Comparison of ENCODE assay signal across 25 cellular contexts in the genomic region with DNA sequence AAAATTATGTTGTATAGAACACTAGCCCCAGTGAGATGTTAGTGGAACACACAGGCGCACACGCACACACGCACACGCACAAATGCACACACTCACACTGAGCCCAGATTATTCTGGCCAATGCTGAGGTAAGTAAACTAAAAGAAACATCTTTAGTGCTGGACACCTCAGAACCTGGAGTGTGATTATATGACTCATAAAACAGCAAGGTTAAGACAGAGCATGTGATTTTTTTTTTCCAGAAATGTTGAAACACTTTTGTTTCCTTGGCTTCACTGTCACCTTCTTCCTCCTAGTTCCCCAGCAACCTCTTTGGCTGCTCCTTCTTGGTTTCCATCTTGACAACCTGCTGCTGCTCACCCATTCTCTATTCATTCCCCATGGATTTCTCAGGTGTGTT.
DNase-seq lines count a peak whose midpoint lies in the region; ATAC-seq and TF ChIP-seq lines count a peak whose summit lies in the region.
"Had no signal": no experiment of that assay in that cellular context is flagged by ENCODE, and none has a peak within 500 bp of the region (broad histone marks: within the 10 kb centered on the region; RNA-seq: fewer than 3 reads in every experiment).

No MANE protein-coding gene starts in this region.

- H3K27ac ChIP-seq in RWPE1 (no peak overlapping the region), heart left ventricle (no peak overlapping the region)
- H3K27ac ChIP-seq: KMS-11, Peyer's patch had no signal

- no peaks in the 10 kb centered on the region for H3K9me3 ChIP-seq in heart left ventricle
- H3K9me3 ChIP-seq: BE2C, Caco-2, Peyer's patch, SK-N-SH had no signal

- no peak overlapping the region for H3K27ac Mint-ChIP-seq in activated naive CD4-positive, alpha-beta T cell treated with anti-CD3 and anti-CD28 coated beads, Interleukin-2, amount 10 ng/mL, durations not matched to agents 7 days and 5 days
- H3K27ac Mint-ChIP-seq: CD4-positive, CD25-positive, alpha-beta regulatory T cell had no signal

- CTCF ChIA-PET in RWPE1 (lab: Yijun Ruan, JAX): no interaction called here
- CTCF ChIA-PET in activated naive CD4-positive, alpha-beta T cell treated with anti-CD3 and anti-CD28 coated beads, Interleukin-2, amount 10 ng/mL, durations not matched to agents 7 days and 5 days (lab: Charles Lee): no interaction called here

- TF ChIP-seq CTCF in RWPE1 (conservative IDR thresholded peaks at IDR 0.05; ENCODE audit: low read depth): no peak
- TF ChIP-seq CTCF in heart left ventricle (IDR thresholded peaks at IDR 0.05): no peak

- H3K4me3 Mint-ChIP-seq in activated naive CD4-positive, alpha-beta T cell treated with anti-CD3 and anti-CD28 coated beads, Interleukin-2, amount 10 ng/mL, durations not matched to agents 7 days and 5 days: no peak overlapping the region
- H3K4me3 Mint-ChIP-seq: CD4-positive, CD25-positive, alpha-beta regulatory T cell had no signal

- POLR2A ChIA-PET in RWPE1 (lab: Yijun Ruan, JAX; ENCODE audit: low non-redundant PET): no interaction called here

- no peaks in the 10 kb centered on the region for H3K36me3 ChIP-seq in heart left ventricle
- H3K36me3 ChIP-seq: BE2C, Peyer's patch had no signal

- ATAC-seq in heart left ventricle: no peak

- TF ChIP-seq POLR2A in heart left ventricle (IDR thresholded peaks at IDR 0.05): no peak

- H3K4me1 Mint-ChIP-seq in activated naive CD4-positive, alpha-beta T cell treated with anti-CD3 and anti-CD28 coated beads, Interleukin-2, amount 10 ng/mL, durations not matched to agents 7 days and 5 days: no peaks in the 10 kb centered on the region
- H3K4me1 Mint-ChIP-seq: CD4-positive, CD25-positive, alpha-beta regulatory T cell had no signal

- DNase-seq in A172 (ENCODE audit: low spot score): peak; percentile 45
- DNase-seq in HPDE6-E6E7 (ENCODE audit: extremely low spot score): peak; percentile 4
- DNase-seq in RWPE1 (ENCODE audit: low spot score): peak; percentile 3
- DNase-seq in glomerular visceral epithelial cell (ENCODE audit: extremely low spot score): peak; percentile 43
- DNase-seq in germinal center (ENCODE audit: low spot score): no peak
- no peak for DNase-seq in stimulated activated CD4-positive, alpha-beta T cell treated with anti-CD3 and anti-CD28 coated beads, Interleukin-15, amount 100 ng/mL, for 24 hours
- DNase-seq in activated naive CD4-positive, alpha-beta T cell treated with anti-CD3 and anti-CD28 coated beads, Interleukin-2, amount 10 ng/mL, durations not matched to agents 7 days and 5 days: no peak
- no peak for DNase-seq in heart left ventricle
- DNase-seq: 8988T; BE2C; Caco-2; CD4-positive, CD25-positive, alpha-beta regulatory T cell; DMS79; GOT3; MM.1S; NCI-H1092 treated with DMSO at 0.1 percent for 48 hours; NCI-H146; NCI-H2081; NCI-H2171 treated with DMSO at 0.1 percent for 48 hours; NCI-H446 treated with DMSO at 0.1 percent for 48 hours; NCI-H69; Peyer's patch; SHP77 treated with DMSO at 0.1 percent for 48 hours; SK-N-SH had no signal

- H3K36me3 Mint-ChIP-seq in activated naive CD4-positive, alpha-beta T cell treated with anti-CD3 and anti-CD28 coated beads, Interleukin-2, amount 10 ng/mL, durations not matched to agents 7 days and 5 days: no peaks in the 10 kb centered on the region
- H3K36me3 Mint-ChIP-seq: CD4-positive, CD25-positive, alpha-beta regulatory T cell had no signal

- no peaks in the 10 kb centered on the region for H3K27me3 ChIP-seq in heart left ventricle
- H3K27me3 ChIP-seq: BE2C, Peyer's patch had no signal

- H3K27me3 Mint-ChIP-seq in activated naive CD4-positive, alpha-beta T cell treated with anti-CD3 and anti-CD28 coated beads, Interleukin-2, amount 10 ng/mL, durations not matched to agents 7 days and 5 days: no peaks in the 10 kb centered on the region
- H3K27me3 Mint-ChIP-seq: CD4-positive, CD25-positive, alpha-beta regulatory T cell had no signal

- no peak overlapping the region for H3K4me3 ChIP-seq in heart left ventricle
- H3K4me3 ChIP-seq: Peyer's patch had no signal

- 87 to 92% (median 88%) methylated on average over 4 of the region's 4 CpGs for WGBS in heart left ventricle, 4 donors

- H3K9me3 Mint-ChIP-seq in activated naive CD4-positive, alpha-beta T cell treated with anti-CD3 and anti-CD28 coated beads, Interleukin-2, amount 10 ng/mL, durations not matched to agents 7 days and 5 days: no peaks in the 10 kb centered on the region

- intact Hi-C loops in heart left ventricle (cut with DNase I): loop anchor here in 1 of 10 donors (10.0 kb wide), 1 partner anchor 109 kb away; no protein-coding TSS in a partner anchor

- no peaks in the 10 kb centered on the region for H3K4me1 ChIP-seq in heart left ventricle
- H3K4me1 ChIP-seq: BE2C, Caco-2, Peyer's patch had no signal

Comparison
In these comparisons a context has a peak if more than half of its experiments do, and no peak if none do; other contexts are left out.
1. DNase-seq: peak in A172 (single experiment), HPDE6-E6E7 (single experiment), RWPE1 (single experiment) and glomerular visceral epithelial cell (single experiment); none in germinal center (single experiment), stimulated activated CD4-positive, alpha-beta T cell treated with anti-CD3 and anti-CD28 coated beads, Interleukin-15, amount 100 ng/mL, for 24 hours (single experiment), activated naive CD4-positive, alpha-beta T cell treated with anti-CD3 and anti-CD28 coated beads, Interleukin-2, amount 10 ng/mL, durations not matched to agents 7 days and 5 days (single experiment) and heart left ventricle (0 of 5).